Comparison of ENCODE assay signal across 29 cellular contexts in genomic region chr7:149717481-149717880, GRCh38. TPM values are rescaled to one million over a fixed set of nuclear protein-coding genes. Genes with fewer than 3 reads are reported as not detected.
A peak's percentile ranks its signal among the peaks of the same experiment; 100 is the strongest.
DNase-seq lines count a peak whose midpoint lies in the region; ATAC-seq and TF ChIP-seq lines count a peak whose summit lies in the region.
"Had no signal": no experiment of that assay in that cellular context is flagged by ENCODE, and none has a peak within 500 bp of the region (broad histone marks: within the 10 kb centered on the region; RNA-seq: fewer than 3 reads in every experiment).

No MANE protein-coding gene starts in this region.

- H3K9me3 Mint-ChIP-seq in osteocyte (ENCODE audit: unreplicated experiment) = no peaks in the 10 kb centered on the region
- H3K9me3 Mint-ChIP-seq: activated T-cell treated with anti-CD3 and anti-CD28 coated beads, Interleukin-2, amount 50 U/mL, for 24 hours; CD8-positive, alpha-beta T cell; natural killer cell treated with Interleukin-12 subunit alpha and Interleukin-12 subunit beta and Interleukin-15 and Interleukin-18, amount 100 ng/mL, for 72 hours; stimulated activated naive B cell treated with anti-CD40 and anti-IgM and Interleukin-4, amounts not matched to agents 10 μg/mL and 1 μg/mL and 100 μg/mL, for 72 hours had no signal

- H3K36me3 ChIP-seq in heart left ventricle = peaks cover 0 to 20% (median 17%) of the 10 kb centered on the region in 9 donors
- H3K36me3 ChIP-seq: right lobe of liver, uterus had no signal

- H3K27ac Mint-ChIP-seq in osteocyte (ENCODE audit: unreplicated experiment) = no peak overlapping the region
- H3K27ac Mint-ChIP-seq: activated T-cell treated with anti-CD3 and anti-CD28 coated beads, Interleukin-2, amount 50 U/mL, for 24 hours; CD8-positive, alpha-beta T cell; natural killer cell treated with Interleukin-12 subunit alpha and Interleukin-12 subunit beta and Interleukin-15 and Interleukin-18, amount 100 ng/mL, for 72 hours; stimulated activated naive B cell treated with anti-CD40 and anti-IgM and Interleukin-4, amounts not matched to agents 10 μg/mL and 1 μg/mL and 100 μg/mL, for 72 hours had no signal

- peak overlapping the region; percentile 72 to 94 (median 86) for H3K27ac ChIP-seq in heart left ventricle
- H3K27ac ChIP-seq: A549, lower lobe of right lung, pancreas, right lobe of liver, uterus had no signal

- peaks cover 6 to 71% (median 39%) of the 10 kb centered on the region in 12 donors for H3K4me1 ChIP-seq in heart left ventricle
- H3K4me1 ChIP-seq: uterus had no signal

- H3K9me3 ChIP-seq in heart left ventricle = no peaks in the 10 kb centered on the region
- H3K9me3 ChIP-seq: HAP-1, lower lobe of right lung, pancreas, right lobe of liver, uterus had no signal

- H3K27me3 Mint-ChIP-seq in osteocyte (ENCODE audit: unreplicated experiment) = no peaks in the 10 kb centered on the region
- H3K27me3 Mint-ChIP-seq: activated T-cell treated with anti-CD3 and anti-CD28 coated beads, Interleukin-2, amount 50 U/mL, for 24 hours; natural killer cell treated with Interleukin-12 subunit alpha and Interleukin-12 subunit beta and Interleukin-15 and Interleukin-18, amount 100 ng/mL, for 72 hours had no signal

- peaks cover 25% of the 10 kb centered on the region for H3K4me1 Mint-ChIP-seq in osteocyte (ENCODE audit: unreplicated experiment)

- intact Hi-C loops in Right ventricle myocardium inferior (cut with DNase I) (loop anchor here (5.0 kb wide), 1 partner anchor 90 kb away; no protein-coding TSS in a partner anchor), cardiac septum (cut with DNase I) (loop anchor here (5.0 kb wide), 1 partner anchor 120 kb away; the partner anchor contains the start of gene ZNF862), heart left ventricle (cut with DNase I) (loop anchor here in 2 of 10 donors (10.0 kb wide), 2 partner anchors 93 to 117 kb away; partner anchors contain the start of gene ZNF862 (in 1 of the 2))

- 49 to 60% (median 53%) methylated on average over 4 to 5 of the region's 5 CpGs for WGBS in heart left ventricle, 4 donors

- no peaks in the 10 kb centered on the region for H3K27me3 ChIP-seq in heart left ventricle
- H3K27me3 ChIP-seq: pancreas, right lobe of liver, uterus had no signal

- H3K36me3 Mint-ChIP-seq in osteocyte (ENCODE audit: unreplicated experiment) = peaks cover 8% of the 10 kb centered on the region
- H3K36me3 Mint-ChIP-seq: natural killer cell treated with Interleukin-12 subunit alpha and Interleukin-12 subunit beta and Interleukin-15 and Interleukin-18, amount 100 ng/mL, for 72 hours had no signal

- no peak overlapping the region for H3K4me3 Mint-ChIP-seq in osteocyte (ENCODE audit: unreplicated experiment)
- H3K4me3 Mint-ChIP-seq: natural killer cell treated with Interleukin-12 subunit alpha and Interleukin-12 subunit beta and Interleukin-15 and Interleukin-18, amount 100 ng/mL, for 72 hours; stimulated activated naive B cell treated with anti-CD40 and anti-IgM and Interleukin-4, amounts not matched to agents 10 μg/mL and 1 μg/mL and 100 μg/mL, for 72 hours had no signal

- no peak overlapping the region for H3K4me3 ChIP-seq in heart left ventricle
- H3K4me3 ChIP-seq: A549, HAP-1, lower lobe of right lung, pancreas, right lobe of liver, uterus had no signal

- TF ChIP-seq CTCF in heart left ventricle (IDR thresholded peaks at IDR 0.05) = no peak
- no peak for TF ChIP-seq CTCF in osteocyte (IDR thresholded peaks at IDR 0.05)

- ATAC-seq in Right ventricle myocardium inferior (peak; percentile 29), heart left ventricle (peak; percentile 27 to 66 (median 50)), GM18909 (IDR thresholded peaks at IDR 0.05; ENCODE audit: poor library complexity, unreplicated experiment) (no peak)
- ATAC-seq: A549; CD8-positive, alpha-beta T cell; lower lobe of right lung; natural killer cell treated with Interleukin-12 subunit alpha and Interleukin-12 subunit beta and Interleukin-15 and Interleukin-18, amount 100 ng/mL, for 72 hours; pancreas; right lobe of liver; stimulated activated naive B cell treated with anti-CD40 and anti-IgM and Interleukin-4, amounts not matched to agents 10 μg/mL and 1 μg/mL and 100 μg/mL, for 72 hours had no signal

- peak; percentile 60 for DNase-seq in Right ventricle myocardium inferior (ENCODE audit: missing footprints)
- DNase-seq in cardiac septum (ENCODE audit: low spot score) = no peak
- DNase-seq in heart left ventricle = peak in 4 of 5 donors; percentile 64 to 83 (median 70)
- DNase-seq in osteocyte (ENCODE audit: extremely low spot score, unreplicated experiment) = peak; percentile 60
- no peak for DNase-seq in erythroblast (lab: John Stamatoyannopoulos, UW)
- no peak for DNase-seq in NCI-H1930 (lab: John Stamatoyannopoulos, UW)
- no peak for DNase-seq in GM19238 (ENCODE audit: insufficient read length, low spot score)
- DNase-seq: activated CD4-positive, alpha-beta T cell treated with anti-CD3 and anti-CD28 coated beads for 4 hours; activated gamma-delta T cell treated with Interleukin-2 at 50 U/mL for 16 hours; activated T-cell treated with anti-CD3 and anti-CD28 coated beads, Interleukin-2, amount 50 U/mL, for 24 hours; dermis blood vessel endothelial cell; DMS153; IMR-90; lower lobe of right lung; NCI-H1105; NCI-H187 treated with DMSO at 0.1 percent for 48 hours; NCI-H748 treated with DMSO at 0.1 percent for 48 hours; pancreas; right lobe of liver; stimulated activated naive B cell treated with anti-CD40 and anti-IgM and Interleukin-4, amounts not matched to agents 10 μg/mL and 1 μg/mL and 100 μg/mL, for 72 hours; uterus had no signal

- TF ChIP-seq POLR2A in heart left ventricle (IDR thresholded peaks at IDR 0.05) = no peak
- no peak for TF ChIP-seq POLR2A in erythroblast (IDR thresholded peaks at IDR 0.05; ENCODE audit: low read length)

RNA-seq across cellular contexts. Expression of gene ZNF467, which starts 55.9 kb away (rescaled TPM):
- total RNA-seq in Right ventricle myocardium inferior (7.0 TPM), cardiac septum (7.0 TPM), heart left ventricle (1 to 10 TPM; 2.6 to 9.5 (median 5.1) TPM), osteocyte (3.4 and 4.4 TPM in 2 replicates)
- 1 to 10 TPM; 3.6 to 4.7 TPM for polyA plus RNA-seq in heart left ventricle
- total RNA-seq: activated CD8-positive, alpha-beta memory T cell treated with anti-CD3 and anti-CD28 coated beads for 36 hours; IMR-90; RPMI7951; T-helper 1 cell treated with Interleukin-12 subunit alpha and Interleukin-12 subunit beta and Interleukin-4 antibody, amounts not matched to agents 30 ng/mL and 1 ng/mL, for 36 hours had no signal

Comparison
In these comparisons a context has a peak if more than half of its experiments do, and no peak if none do; other contexts are left out.
1. DNase-seq: peak in Right ventricle myocardium inferior (single experiment), heart left ventricle (4 of 5) and osteocyte (single experiment); none in cardiac septum (single experiment), erythroblast (0 of 2), NCI-H1930 (0 of 2) and GM19238 (single experiment).